ENCODE assay signal across 30 cellular contexts in the genomic region with DNA sequence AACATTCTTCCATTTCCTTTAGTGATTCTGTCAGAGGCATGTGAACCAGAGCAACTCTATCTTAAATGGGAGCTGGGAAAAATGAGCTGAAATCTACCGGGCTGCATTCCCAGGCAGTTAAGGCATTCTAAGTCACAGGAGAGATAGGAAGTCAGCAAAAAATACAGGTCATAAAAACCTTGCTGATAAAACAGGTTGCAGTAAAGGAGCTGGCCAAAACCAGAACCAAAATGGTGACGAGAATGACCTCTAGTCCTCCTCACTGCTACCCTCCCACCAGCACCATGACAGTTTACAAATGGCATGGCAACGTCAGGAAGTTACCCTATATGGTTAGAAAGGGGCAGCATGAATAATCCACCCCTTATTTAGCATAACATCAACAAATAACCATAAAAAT.
DNase-seq lines count a peak whose midpoint lies in the region; ATAC-seq and TF ChIP-seq lines count a peak whose summit lies in the region.
"Had no signal": no experiment of that assay in that cellular context is flagged by ENCODE, and none has a peak within 500 bp of the region (broad histone marks: within the 10 kb centered on the region; RNA-seq: fewer than 3 reads in every experiment).

No MANE protein-coding gene starts in this region.

- H3K4me3 ChIP-seq in lower lobe of right lung: no peak overlapping the region
- H3K4me3 ChIP-seq: BLaER1, coronary artery, esophagus muscularis mucosa, GM23248, heart right ventricle, spleen, thyroid gland had no signal

- H3K27ac ChIP-seq in lower lobe of right lung: no peak overlapping the region
- H3K27ac ChIP-seq: BLaER1, coronary artery, esophagus muscularis mucosa, GM23248, heart right ventricle, parathyroid adenoma, spleen, thyroid gland had no signal

- no peaks in the 10 kb centered on the region for H3K36me3 ChIP-seq in lower lobe of right lung
- H3K36me3 ChIP-seq: BLaER1, esophagus muscularis mucosa, heart right ventricle, spleen, thyroid gland had no signal

- no peak for TF ChIP-seq CTCF in lower lobe of right lung (IDR thresholded peaks at IDR 0.05)

- in situ Hi-C loops in SK-MEL-5 (cut with HindIII; ENCODE audit: low pct_unique_long_range_greater_than_20kb, low sequenced_read_pairs): no loop called here

- no peaks in the 10 kb centered on the region for H3K9me3 ChIP-seq in lower lobe of right lung
- H3K9me3 ChIP-seq: BLaER1, esophagus muscularis mucosa, spleen, thyroid gland had no signal

- intact Hi-C loops in lower lobe of right lung (cut with DNase I): no loop called here

- no peaks in the 10 kb centered on the region for H3K4me1 ChIP-seq in lower lobe of right lung
- H3K4me1 ChIP-seq: esophagus muscularis mucosa, parathyroid adenoma, thyroid gland had no signal

- no peak for ATAC-seq in GM19452 (IDR thresholded peaks at IDR 0.05; ENCODE audit: unreplicated experiment)
- no peak for ATAC-seq in lower lobe of right lung
- ATAC-seq: heart right ventricle, right cardiac atrium had no signal

- DNase-seq in SK-MEL-5 (ENCODE audit: low read depth, low spot score): peak; percentile 22
- DNase-seq in dermis microvascular lymphatic vessel endothelial cell (ENCODE audit: low read depth in 2 of 2): peak; percentile 30 to 61
- DNase-seq in lung microvascular endothelial cell (ENCODE audit: low read depth in 2 of 2): peak; percentile 36 to 43
- no peak for DNase-seq in lower lobe of right lung
- DNase-seq in putamen (ENCODE audit: low spot score): no peak
- DNase-seq in activated naive CD4-positive, alpha-beta T cell treated with anti-CD3 and anti-CD28 coated beads, Interleukin-2, amount 50 U/mL, for 16 hours: no peak
- DNase-seq: activated CD4-positive, alpha-beta memory T cell treated with anti-CD3 and anti-CD28 coated beads for 36 hours; activated CD4-positive, CD25-positive, alpha-beta regulatory T cell treated with anti-CD3 and anti-CD28 coated beads, Interleukin-2, amount 50 U/mL, for 72 hours; activated naive CD4-positive, alpha-beta T cell treated with anti-CD3 and anti-CD28 coated beads, Interleukin-2, amount 10 ng/mL, durations not matched to agents 7 days and 5 days; amniotic stem cell; DMS153; GDM1; GM23248; heart right ventricle; Kasumi-1; NCI-H1436 treated with DMSO at 0.1 percent for 48 hours; NCI-H2081 treated with DMSO at 0.1 percent for 48 hours; NCI-H2227 treated with DMSO at 0.1 percent for 48 hours; NCI-H69; right cardiac atrium; SHP77; spleen; stimulated activated CD4-positive, alpha-beta T cell treated with anti-CD3 and anti-CD28 coated beads, Interleukin-2, amount 100 ng/mL, for 24 hours; stimulated activated CD8-positive, alpha-beta memory T cell treated with anti-CD3 and anti-CD28 coated beads, Interleukin-4, amount 100 ng/mL, for 48 hours; thyroid gland had no signal

- no peaks in the 10 kb centered on the region for H3K27me3 ChIP-seq in lower lobe of right lung (ENCODE audit: low read depth)
- H3K27me3 ChIP-seq: BLaER1, esophagus muscularis mucosa, heart right ventricle, spleen, thyroid gland had no signal

Comparison
In these comparisons a context has a peak if more than half of its experiments do, and no peak if none do; other contexts are left out.
1. DNase-seq: peak in SK-MEL-5 (single experiment), dermis microvascular lymphatic vessel endothelial cell (2 of 2) and lung microvascular endothelial cell (2 of 2); none in lower lobe of right lung (single experiment), putamen (single experiment) and activated naive CD4-positive, alpha-beta T cell treated with anti-CD3 and anti-CD28 coated beads, Interleukin-2, amount 50 U/mL, for 16 hours (single experiment).